In the genomic region with DNA sequence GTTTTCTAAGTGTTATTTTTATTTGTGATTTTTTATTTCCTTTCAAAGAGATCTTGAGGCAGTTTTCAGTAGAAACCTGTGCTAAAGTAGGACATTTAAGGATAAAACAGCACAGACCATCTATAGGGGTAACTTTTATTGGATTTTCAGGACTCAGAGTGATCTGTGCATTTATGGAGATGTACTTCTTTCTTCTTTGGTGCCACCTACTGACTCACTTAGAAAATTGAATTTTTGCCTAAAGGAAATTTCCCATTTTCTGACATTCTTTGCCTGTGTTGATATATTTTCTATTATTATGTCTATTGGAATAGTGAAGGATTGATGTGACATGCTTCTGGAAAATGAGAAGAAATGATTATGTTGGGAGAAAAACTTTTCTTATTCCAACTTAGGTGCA, we compare ENCODE assay signal across 1 cellular context.
TF ChIP-seq lines count a peak whose summit lies in the region.

No MANE protein-coding gene starts in this region.

TF ChIP-seq in HepG2, 621 proteins besides CTCF, POLR2A, EP300 and RAD21:
- TF ChIP-seq AKNA (CRISPR knock-in tag; IDR thresholded peaks at IDR 0.05; ENCODE audit: borderline replicate concordance): no peak
- no peak for TF ChIP-seq HDAC6 (IDR thresholded peaks at IDR 0.05; ENCODE audit: low read depth, low read length)
- no peak for TF ChIP-seq ZNF597 (CRISPR knock-in tag; IDR thresholded peaks at IDR 0.05)
- TF ChIP-seq STAG1 (CRISPR knock-in tag; IDR thresholded peaks at IDR 0.05): peak; percentile 56
- no peak for TF ChIP-seq DMTF1 (CRISPR knock-in tag; IDR thresholded peaks at IDR 0.05)
- TF ChIP-seq, protein P1, sequence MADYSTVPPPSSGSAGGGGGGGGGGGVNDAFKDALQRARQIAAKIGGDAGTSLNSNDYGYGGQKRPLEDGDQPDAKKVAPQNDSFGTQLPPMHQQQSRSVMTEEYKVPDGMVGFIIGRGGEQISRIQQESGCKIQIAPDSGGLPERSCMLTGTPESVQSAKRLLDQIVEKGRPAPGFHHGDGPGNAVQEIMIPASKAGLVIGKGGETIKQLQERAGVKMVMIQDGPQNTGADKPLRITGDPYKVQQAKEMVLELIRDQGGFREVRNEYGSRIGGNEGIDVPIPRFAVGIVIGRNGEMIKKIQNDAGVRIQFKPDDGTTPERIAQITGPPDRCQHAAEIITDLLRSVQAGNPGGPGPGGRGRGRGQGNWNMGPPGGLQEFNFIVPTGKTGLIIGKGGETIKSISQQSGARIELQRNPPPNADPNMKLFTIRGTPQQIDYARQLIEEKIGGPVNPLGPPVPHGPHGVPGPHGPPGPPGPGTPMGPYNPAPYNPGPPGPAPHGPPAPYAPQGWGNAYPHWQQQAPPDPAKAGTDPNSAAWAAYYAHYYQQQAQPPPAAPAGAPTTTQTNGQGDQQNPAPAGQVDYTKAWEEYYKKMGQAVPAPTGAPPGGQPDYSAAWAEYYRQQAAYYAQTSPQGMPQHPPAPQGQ (CRISPR knock-in tag; IDR thresholded peaks at IDR 0.05; ENCODE audit: borderline replicate concordance): no peak
- TF ChIP-seq GABPB1 (CRISPR knock-in tag; IDR thresholded peaks at IDR 0.05): no peak
- TF ChIP-seq, protein P2, sequence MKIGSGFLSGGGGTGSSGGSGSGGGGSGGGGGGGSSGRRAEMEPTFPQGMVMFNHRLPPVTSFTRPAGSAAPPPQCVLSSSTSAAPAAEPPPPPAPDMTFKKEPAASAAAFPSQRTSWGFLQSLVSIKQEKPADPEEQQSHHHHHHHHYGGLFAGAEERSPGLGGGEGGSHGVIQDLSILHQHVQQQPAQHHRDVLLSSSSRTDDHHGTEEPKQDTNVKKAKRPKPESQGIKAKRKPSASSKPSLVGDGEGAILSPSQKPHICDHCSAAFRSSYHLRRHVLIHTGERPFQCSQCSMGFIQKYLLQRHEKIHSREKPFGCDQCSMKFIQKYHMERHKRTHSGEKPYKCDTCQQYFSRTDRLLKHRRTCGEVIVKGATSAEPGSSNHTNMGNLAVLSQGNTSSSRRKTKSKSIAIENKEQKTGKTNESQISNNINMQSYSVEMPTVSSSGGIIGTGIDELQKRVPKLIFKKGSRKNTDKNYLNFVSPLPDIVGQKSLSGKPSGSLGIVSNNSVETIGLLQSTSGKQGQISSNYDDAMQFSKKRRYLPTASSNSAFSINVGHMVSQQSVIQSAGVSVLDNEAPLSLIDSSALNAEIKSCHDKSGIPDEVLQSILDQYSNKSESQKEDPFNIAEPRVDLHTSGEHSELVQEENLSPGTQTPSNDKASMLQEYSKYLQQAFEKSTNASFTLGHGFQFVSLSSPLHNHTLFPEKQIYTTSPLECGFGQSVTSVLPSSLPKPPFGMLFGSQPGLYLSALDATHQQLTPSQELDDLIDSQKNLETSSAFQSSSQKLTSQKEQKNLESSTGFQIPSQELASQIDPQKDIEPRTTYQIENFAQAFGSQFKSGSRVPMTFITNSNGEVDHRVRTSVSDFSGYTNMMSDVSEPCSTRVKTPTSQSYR (CRISPR knock-in tag; IDR thresholded peaks at IDR 0.05; ENCODE audit: borderline replicate concordance): no peak
- peak; percentile 16; the same call in 1 of the 2 replicates for TF ChIP-seq SMC3 (IDR thresholded peaks at IDR 0.05; ENCODE audit: low read length)
